In genomic region chr4:113635739-113636437, GRCh38 we compare ENCODE assay signal across 8 cellular contexts.
DNase-seq lines count a peak whose midpoint lies in the region; ATAC-seq and TF ChIP-seq lines count a peak whose summit lies in the region.
"Had no signal": no experiment of that assay in that cellular context is flagged by ENCODE, and none has a peak within 500 bp of the region (broad histone marks: within the 10 kb centered on the region; RNA-seq: fewer than 3 reads in every experiment).

No MANE protein-coding gene starts in this region.

- no peaks in the 10 kb centered on the region for H3K27me3 ChIP-seq in gastroesophageal sphincter

- H3K4me3 ChIP-seq in cardiac fibroblast (replicated peaks in 1 of 2; ENCODE audit: low read depth in 2 of 2, low read length in 2 of 2) (no peak overlapping the region), gastroesophageal sphincter (no peak overlapping the region)

- WGBS in gastroesophageal sphincter (ENCODE audit: low coverage in 1 of 2), 2 donors: 83 to 88% methylated on average over 3 of the region's 3 CpGs

- no peaks in the 10 kb centered on the region for H3K9me3 ChIP-seq in gastroesophageal sphincter

- no peak for TF ChIP-seq POLR2A in gastroesophageal sphincter (IDR thresholded peaks at IDR 0.05)

- H3K4me1 ChIP-seq in gastroesophageal sphincter: peaks cover 0 to 58% (median 0%) of the 10 kb centered on the region in 3 donors

- H3K36me3 ChIP-seq in gastroesophageal sphincter: no peaks in the 10 kb centered on the region

- DNase-seq in GM04503 (ENCODE audit: low read depth) (peak; percentile 53), HT1080 (ENCODE audit: low read depth) (peak; percentile 4), cardiac fibroblast (ENCODE audit: low read depth in 2 of 2) (peak; percentile 58 to 68), renal cortical epithelial cell (ENCODE audit: low read depth) (peak; percentile 30), NK-92 (lab: John Stamatoyannopoulos, UW; ENCODE audit: unreplicated experiment) (no peak)
- no peak for DNase-seq in stimulated activated naive CD4-positive, alpha-beta T cell (lab: John Stamatoyannopoulos, UW)

- no peak for TF ChIP-seq EP300 in gastroesophageal sphincter (IDR thresholded peaks at IDR 0.05)

- ATAC-seq in gastroesophageal sphincter: no peak

- TF ChIP-seq CTCF in cardiac fibroblast (IDR thresholded peaks at IDR 0.05; ENCODE audit: low read depth, low read length) (no peak), gastroesophageal sphincter (IDR thresholded peaks at IDR 0.05) (no peak)

- no peak overlapping the region for H3K27ac ChIP-seq in gastroesophageal sphincter
- H3K27ac ChIP-seq: RWPE1 had no signal

Comparison
In these comparisons a context has a peak if more than half of its experiments do, and no peak if none do; other contexts are left out.
1. DNase-seq: peak in GM04503 (single experiment), HT1080 (single experiment), cardiac fibroblast (2 of 2) and renal cortical epithelial cell (single experiment); none in stimulated activated naive CD4-positive, alpha-beta T cell (0 of 6) and NK-92 (single experiment).